8 cellular contexts compared by ENCODE assay signal in genomic region chr6:28335040-28335563, GRCh38. TPM values are rescaled to one million over a fixed set of nuclear protein-coding genes. Genes with fewer than 3 reads are reported as not detected.
DNase-seq lines count a peak whose midpoint lies in the region; ATAC-seq and TF ChIP-seq lines count a peak whose summit lies in the region.

No MANE protein-coding gene starts in this region.

- peaks cover 0 to under 1% of the 10 kb centered on the region in 2 donors for H3K27me3 Mint-ChIP-seq in effector memory CD8-positive, alpha-beta T cell
- no peaks in the 10 kb centered on the region for H3K27me3 Mint-ChIP-seq in naive B cell

- H3K4me1 Mint-ChIP-seq in effector memory CD8-positive, alpha-beta T cell (ENCODE audit: low read depth in 2 of 2), result peaks cover 0 to 10% of the 10 kb centered on the region in 2 donors
- no peaks in the 10 kb centered on the region for H3K4me1 Mint-ChIP-seq in naive B cell

- DNase-seq in AG10803 (ENCODE audit: low read depth) (no peak), naive B cell (peak; percentile 73), left lobe of liver (ENCODE audit: low spot score) (no peak), NAMALWA (ENCODE audit: low spot score) (no peak)
- no peak for DNase-seq in effector memory CD8-positive, alpha-beta T cell
- DNase-seq in stimulated activated CD4-positive, alpha-beta T cell treated with anti-CD3 and anti-CD28 coated beads, Interleukin-4, amount 100 ng/mL, for 1 hour, result no peak

- no peak for TF ChIP-seq CTCF in AG10803 (conservative IDR thresholded peaks at IDR 0.05; ENCODE audit: low read length)

- H3K27ac Mint-ChIP-seq in effector memory CD8-positive, alpha-beta T cell, result no peak overlapping the region
- H3K27ac Mint-ChIP-seq in naive B cell, result no peak overlapping the region

- H3K27me3 ChIP-seq in HUES64 (ENCODE audit: insufficient read depth, low read length), result no peaks in the 10 kb centered on the region

- H3K9me3 ChIP-seq in HUES64 (ENCODE audit: insufficient read depth, low read depth, low read length), result no peaks in the 10 kb centered on the region

- H3K9me3 Mint-ChIP-seq in effector memory CD8-positive, alpha-beta T cell, result peaks cover 0 to under 1% of the 10 kb centered on the region in 2 donors
- peaks cover 0 to 5% (median 3%) of the 10 kb centered on the region in 7 donors for H3K9me3 Mint-ChIP-seq in naive B cell

- H3K36me3 Mint-ChIP-seq in effector memory CD8-positive, alpha-beta T cell (ENCODE audit: insufficient read depth), result no peaks in the 10 kb centered on the region
- peaks cover 0 to under 1% of the 10 kb centered on the region in 2 donors for H3K36me3 Mint-ChIP-seq in naive B cell

- H3K36me3 ChIP-seq in HUES64 (ENCODE audit: insufficient read depth, low read length), result no peaks in the 10 kb centered on the region

- H3K4me1 ChIP-seq in HUES64 (ENCODE audit: insufficient read depth, low read length), result peaks cover 11% of the 10 kb centered on the region

- peak overlapping the region; percentile 86 for H3K4me3 ChIP-seq in AG10803 (ENCODE audit: low read length)
- H3K4me3 ChIP-seq in HUES64 (ENCODE audit: low read length), result peak overlapping the region; percentile 81

- H3K9ac ChIP-seq in HUES64 (ENCODE audit: low read depth, low read length), result peak overlapping the region; percentile 97

- WGBS in HUES64, result 48% methylated on average over 12 of the region's 12 CpGs

- peak overlapping the region; percentile 97 for H3K27ac ChIP-seq in HUES64 (ENCODE audit: low read depth, low read length)

- H3K4me3 Mint-ChIP-seq in effector memory CD8-positive, alpha-beta T cell, result no peak overlapping the region
- H3K4me3 Mint-ChIP-seq in naive B cell, result no peak overlapping the region

- peak; percentile 13 for ATAC-seq in effector memory CD8-positive, alpha-beta T cell (replicated peaks)
- ATAC-seq in naive B cell (ENCODE audit: low read depth in 2 of 2) (peak; percentile 1 to 2), left lobe of liver (no peak), HG02870 (IDR thresholded peaks at IDR 0.05; ENCODE audit: unreplicated experiment) (no peak)

RNA-seq across cellular contexts. Expression of gene ZSCAN31, which starts 0.8 kb away (rescaled TPM):
- polyA plus RNA-seq in HUES64 (2013, experiment 1 of 2), result 4.4 TPM
- polyA plus RNA-seq in HUES64 (2013, experiment 2 of 2), result 4.2 TPM
- polyA plus RNA-seq in naive B cell (ENCODE audit: low read depth in 6 of 6), result 1 to 10 TPM in 3 of 6 donors, under 1 TPM in 2, not detected in 1; 0.54 to 3.3 (median 1.5) TPM
- total RNA-seq in left lobe of liver, result 2.4 TPM

RNA-seq across cellular contexts. Expression of gene ZKSCAN3, which starts 14.6 kb away (rescaled TPM):
- polyA plus RNA-seq in HUES64 (2013, experiment 1 of 2), result 3.9 TPM
- 3.7 TPM for polyA plus RNA-seq in HUES64 (2013, experiment 2 of 2)
- polyA plus RNA-seq in naive B cell (ENCODE audit: low read depth in 6 of 6), result 1 to 10 TPM in 5 of 6 donors, under 1 TPM in 1; 0.80 to 4.8 (median 3.4) TPM
- 2.4 TPM for total RNA-seq in left lobe of liver

RNA-seq across cellular contexts. Expression of gene PGBD1, which starts 53.7 kb away (rescaled TPM):
- 7.6 TPM for polyA plus RNA-seq in HUES64 (2013, experiment 1 of 2)
- polyA plus RNA-seq in HUES64 (2013, experiment 2 of 2), result 8.4 TPM
- under 1 TPM in 4 of 6 donors, not detected in 2; 0.25 to 0.86 (median 0.65) TPM for polyA plus RNA-seq in naive B cell (ENCODE audit: low read depth in 6 of 6)
- 1.0 TPM for total RNA-seq in left lobe of liver

Comparison
In these comparisons a context has a peak if more than half of its experiments do, and no peak if none do; other contexts are left out.
1. ATAC-seq: peak in effector memory CD8-positive, alpha-beta T cell (single experiment) and naive B cell (2 of 2); none in left lobe of liver (single experiment) and HG02870 (single experiment).